ENCODE assay signal across 14 cellular contexts in the genomic region with DNA sequence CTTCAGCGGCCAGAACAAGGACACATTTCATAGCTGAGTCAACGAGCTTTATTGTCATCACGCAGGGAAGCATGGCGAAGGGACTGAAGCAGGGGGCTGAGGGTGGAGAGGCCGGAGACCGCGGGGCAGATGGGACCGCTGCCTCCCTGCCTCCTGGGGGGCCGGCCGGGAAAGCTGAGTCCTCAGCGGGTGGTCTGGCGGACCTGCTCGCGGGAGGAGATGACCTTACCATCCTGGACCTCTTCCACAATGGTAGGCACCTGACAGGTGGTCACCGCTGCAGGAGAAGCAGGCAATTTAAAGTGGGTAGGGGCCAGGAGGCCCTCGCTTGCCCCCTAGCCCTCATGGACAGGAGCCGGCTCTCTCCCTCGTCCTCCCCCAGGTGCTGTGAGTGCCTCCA. TPM values are rescaled to one million over a fixed set of nuclear protein-coding genes. Genes with fewer than 3 reads are reported as not detected.
"Had no signal": no experiment of that assay in that cellular context is flagged by ENCODE, and none has a peak within 500 bp of the region (broad histone marks: within the 10 kb centered on the region; RNA-seq: fewer than 3 reads in every experiment).

No MANE protein-coding gene starts in this region.

RNA-seq across cellular contexts. Expression of a gene that starts 45.0 kb away (rescaled TPM):
- total RNA-seq: hepatocyte, kidney, kidney epithelial cell, left cardiac atrium, left lobe of liver, left ventricle myocardium inferior, left ventricle myocardium superior, liver, lower lobe of right lung, lung microvascular endothelial cell, mammary epithelial cell, mesenteric fat pad, mesothelial cell of epicardium, myocyte had no signal
